14 cellular contexts compared by ENCODE assay signal in the genomic region with DNA sequence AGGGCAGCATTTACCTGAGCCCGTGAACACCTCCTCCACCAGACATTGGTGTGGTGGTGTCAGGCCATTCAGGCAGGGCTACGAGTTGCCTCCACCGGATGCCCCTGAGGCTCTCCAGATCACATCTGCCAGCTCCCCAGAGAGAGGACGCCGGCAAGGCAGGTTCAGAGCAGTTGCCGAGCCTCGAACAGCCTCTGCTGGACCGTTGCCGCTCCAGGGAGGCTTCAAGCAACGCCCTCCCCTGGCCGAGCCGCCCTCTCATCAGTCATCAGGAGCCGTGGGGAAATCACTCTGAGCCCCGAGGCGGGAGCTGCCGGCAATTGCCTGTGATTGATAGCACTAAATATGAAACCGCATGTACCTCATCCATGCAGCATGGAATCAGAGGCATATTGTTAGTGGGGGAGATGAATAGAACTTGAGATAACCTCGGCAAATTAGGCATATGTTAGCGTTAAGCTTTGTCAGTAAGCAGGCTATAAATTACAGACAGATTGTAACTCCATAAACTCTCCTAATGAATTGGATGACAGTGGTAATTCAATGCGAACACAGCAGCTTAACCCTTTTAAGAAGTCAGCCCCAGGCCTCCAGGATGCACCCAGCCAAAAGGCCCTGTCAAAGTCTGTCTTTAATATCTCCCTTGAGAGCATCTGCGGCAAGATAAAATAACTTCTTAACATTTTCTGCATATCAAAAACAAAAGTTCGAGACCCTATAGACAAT. TPM values are rescaled to one million over a fixed set of nuclear protein-coding genes. Genes with fewer than 3 reads are reported as not detected.
DNase-seq lines count a peak whose midpoint lies in the region; ATAC-seq and TF ChIP-seq lines count a peak whose summit lies in the region.
"Had no signal": no experiment of that assay in that cellular context is flagged by ENCODE, and none has a peak within 500 bp of the region (broad histone marks: within the 10 kb centered on the region; RNA-seq: fewer than 3 reads in every experiment).

No MANE protein-coding gene starts in this region.

- H3K27me3 ChIP-seq in A673 (replicated peaks; ENCODE audit: insufficient read depth, low read depth, low read length, poor library complexity) (peaks cover 90% of the 10 kb centered on the region), HCT116 (ENCODE audit: insufficient read depth, low read length) (peaks cover 57% of the 10 kb centered on the region)
- H3K27me3 ChIP-seq: vagina had no signal

- TF ChIP-seq CTCF in A673 (conservative IDR thresholded peaks at IDR 0.05; ENCODE audit: low read depth, low read length) (0 out of 2 replicates have a peak, but pooled peaks have one; percentile 30), HCT116 (IDR thresholded peaks at IDR 0.05 in 2 of 3, conservative IDR thresholded peaks at IDR 0.05 in 1 of 3; ENCODE audit: borderline replicate concordance in 1 of 3, insufficient read depth in 1 of 3, low read depth in 2 of 3, low read length in 2 of 3) (peak in 2 of 3 experiments; percentile 14 to 25; a peak in 2 of 6 replicates)

- H3K9me3 ChIP-seq in A673 (ENCODE audit: low read depth, low read length, poor library complexity, severe bottlenecking) (no peaks in the 10 kb centered on the region), HCT116 (ENCODE audit: control insufficient read depth in 1 of 2, insufficient read depth in 1 of 2, low read depth in 1 of 2, low read length in 2 of 2) (no peaks in the 10 kb centered on the region)
- H3K9me3 ChIP-seq: gastroesophageal sphincter, vagina had no signal

- no peaks in the 10 kb centered on the region for H3K9me2 ChIP-seq in HCT116 (ENCODE audit: insufficient read depth)

- POLR2A ChIA-PET in A673 (lab: Charles Lee; ENCODE audit: low non-redundant PET): no interaction called here
- POLR2A ChIA-PET in HCT116 (lab: Charles Lee): no interaction called here

- H3K36me3 ChIP-seq in A673 (ENCODE audit: insufficient read depth, low read length, poor library complexity, severe bottlenecking) (no peaks in the 10 kb centered on the region), HCT116 (ENCODE audit: control insufficient read depth in 1 of 2, insufficient read depth in 2 of 2, low read length in 2 of 2) (no peaks in the 10 kb centered on the region)
- H3K36me3 ChIP-seq: gastroesophageal sphincter, vagina had no signal

- H3K27ac ChIP-seq in A673 (ENCODE audit: low read depth, low read length, poor library complexity, severe bottlenecking) (no peak overlapping the region), HCT116 (ENCODE audit: low read depth, low read length) (no peak overlapping the region), substantia nigra (ENCODE audit: low read depth, low read length, poor library complexity, severe bottlenecking) (no peak overlapping the region)
- H3K27ac ChIP-seq: gastroesophageal sphincter, vagina had no signal

- H3K9ac ChIP-seq in HCT116 (ENCODE audit: low read length): no peak overlapping the region

- peaks cover 15% of the 10 kb centered on the region for H3K4me1 ChIP-seq in A673 (ENCODE audit: insufficient read depth, low read length, poor library complexity, severe bottlenecking)
- peaks cover 0 to 6% of the 10 kb centered on the region in 2 experiments; a peak in 3 of 4 replicates for H3K4me1 ChIP-seq in HCT116 (ENCODE audit: control insufficient read depth in 1 of 2, insufficient read depth in 2 of 2, low read length in 2 of 2)
- H3K4me1 ChIP-seq: gastroesophageal sphincter, vagina had no signal

- CTCF ChIA-PET in A673 (lab: Charles Lee): interaction anchor here (0.6 kb wide), 1 partner anchor 98 kb away, joined by 3 read pairs; no protein-coding TSS in a partner anchor
- CTCF ChIA-PET in HCT116 (lab: Charles Lee): interaction anchor here (1.2 kb wide), 1 partner anchor 12 kb away, joined by 3 read pairs; no protein-coding TSS in a partner anchor

- RAD21 ChIA-PET in HCT116 (lab: Charles Lee; ENCODE audit: low non-redundant PET in 1 of 2, low total read pairs in 2 of 2, uncharacterized antibody in 2 of 2, unreplicated experiment in 2 of 2): no interaction called here

- ATAC-seq in HCT116 (peak; percentile 93), esophagus mucosa (peak; percentile 25), GM18861 (IDR thresholded peaks at IDR 0.05; ENCODE audit: unreplicated experiment) (no peak)
- ATAC-seq: gastroesophageal sphincter, sciatic nerve had no signal

- intact Hi-C loops in A673 (cut with micrococcal nuclease; ENCODE audit: unreplicated experiment) (no loop called here), HCT116 (cut with micrococcal nuclease) (no loop called here)

- H3K4me3 ChIP-seq in A673 (ENCODE audit: low read depth, low read length, poor library complexity, severe bottlenecking) (no peak overlapping the region), HCT116 (replicated peaks in 1 of 2; ENCODE audit: low read depth in 1 of 2, low read length in 2 of 2) (no peak overlapping the region)
- H3K4me3 ChIP-seq: gastroesophageal sphincter, vagina had no signal

- peak overlapping the region; percentile 26; the same call in 1 of the 2 replicates for H3K4me2 ChIP-seq in HCT116 (ENCODE audit: low read length)

- BruUV-seq in A673 (replicated peaks; lab: Mats Ljungman, UMichigan) (no TSS peak), HCT116 (replicated peaks; lab: Mats Ljungman, UMichigan) (no TSS peak)

- H4K20me1 ChIP-seq in HCT116 (ENCODE audit: insufficient read depth): no peaks in the 10 kb centered on the region

- peak overlapping the region; percentile 40 for H2AFZ ChIP-seq in HCT116 (ENCODE audit: low read depth, low read length, poor library complexity, severe bottlenecking)

- no peaks in the 10 kb centered on the region for H3K79me2 ChIP-seq in HCT116 (ENCODE audit: insufficient read depth, low read length)

- no peak for TF ChIP-seq POLR2A in HCT116 (IDR thresholded peaks at IDR 0.05; ENCODE audit: borderline replicate concordance, extremely low read depth, insufficient read depth, insufficient read length)

- TF ChIP-seq RAD21 in HCT116 (IDR thresholded peaks at IDR 0.05; ENCODE audit: low read depth): no peak

- DNase-seq in A673 (ENCODE audit: low spot score) (peak; percentile 79), HCT116 (ENCODE audit: low read depth, low spot score) (peak; percentile 18), NCI-H2227 (lab: John Stamatoyannopoulos, UW; ENCODE audit: unreplicated experiment) (peak; percentile 76), Ammon's horn (ENCODE audit: low spot score) (no peak), substantia nigra (lab: John Stamatoyannopoulos, UW) (no peak)
- DNase-seq in effector CD4-positive, alpha-beta T cell: no peak

TF ChIP-seq in HCT116, 20 proteins besides CTCF, POLR2A, EP300 and RAD21:
- TF ChIP-seq SP1 (IDR thresholded peaks at IDR 0.05; ENCODE audit: low read depth) (no peak), EZH2 (IDR thresholded peaks at IDR 0.05) (0 out of 2 replicates have a peak, but pooled peaks have one; percentile 51)
TF ChIP-seq in HCT116: peak in this region for 1.

RNA-seq across cellular contexts. Expression of a gene that starts 29.8 kb away (rescaled TPM):
- not detected in 2 replicates for total RNA-seq in A673 (2021)
- total RNA-seq in HCT116 (2021; ENCODE audit: unreplicated experiment): not detected
- not detected in 2 replicates for polyA plus RNA-seq in HCT116 (2012)
- not detected for total RNA-seq in esophagus mucosa
- total RNA-seq: cerebellum, gastroesophageal sphincter, mesothelial cell of epicardium, sciatic nerve, vagina had no signal
- polyA plus RNA-seq: BJ had no signal

Comparison
In these comparisons a context has a peak if more than half of its experiments do, and no peak if none do; other contexts are left out.
1. DNase-seq: peak in A673 (single experiment), HCT116 (single experiment) and NCI-H2227 (single experiment); none in effector CD4-positive, alpha-beta T cell (single experiment), Ammon's horn (single experiment) and substantia nigra (0 of 49).